In the genomic region with DNA sequence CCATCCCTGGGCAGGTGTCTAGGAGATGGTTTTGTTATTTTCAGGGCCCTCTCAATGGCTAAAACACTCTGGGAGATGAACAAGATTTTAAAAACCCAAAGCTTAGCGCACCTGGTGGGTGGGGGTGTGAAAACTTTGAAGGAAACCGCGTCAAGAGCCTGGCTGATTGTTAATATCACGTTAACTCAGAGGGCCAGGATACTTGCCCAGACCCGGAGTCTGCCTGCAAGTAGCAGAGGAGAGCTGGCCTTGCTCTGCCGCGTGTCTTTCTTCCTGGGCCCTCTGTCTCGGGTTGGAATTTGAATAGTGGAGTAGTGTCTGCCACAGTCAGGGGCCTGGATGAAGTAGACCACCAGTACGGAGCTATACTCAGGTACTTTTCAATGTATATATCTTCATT, we compare ENCODE assay signal across 1 cellular context.
TF ChIP-seq lines count a peak whose summit lies in the region.

No MANE protein-coding gene starts in this region.

TF ChIP-seq in GM23338, 12 proteins besides CTCF, POLR2A, EP300 and RAD21 (continued from another document):
- TF ChIP-seq, protein P1, sequence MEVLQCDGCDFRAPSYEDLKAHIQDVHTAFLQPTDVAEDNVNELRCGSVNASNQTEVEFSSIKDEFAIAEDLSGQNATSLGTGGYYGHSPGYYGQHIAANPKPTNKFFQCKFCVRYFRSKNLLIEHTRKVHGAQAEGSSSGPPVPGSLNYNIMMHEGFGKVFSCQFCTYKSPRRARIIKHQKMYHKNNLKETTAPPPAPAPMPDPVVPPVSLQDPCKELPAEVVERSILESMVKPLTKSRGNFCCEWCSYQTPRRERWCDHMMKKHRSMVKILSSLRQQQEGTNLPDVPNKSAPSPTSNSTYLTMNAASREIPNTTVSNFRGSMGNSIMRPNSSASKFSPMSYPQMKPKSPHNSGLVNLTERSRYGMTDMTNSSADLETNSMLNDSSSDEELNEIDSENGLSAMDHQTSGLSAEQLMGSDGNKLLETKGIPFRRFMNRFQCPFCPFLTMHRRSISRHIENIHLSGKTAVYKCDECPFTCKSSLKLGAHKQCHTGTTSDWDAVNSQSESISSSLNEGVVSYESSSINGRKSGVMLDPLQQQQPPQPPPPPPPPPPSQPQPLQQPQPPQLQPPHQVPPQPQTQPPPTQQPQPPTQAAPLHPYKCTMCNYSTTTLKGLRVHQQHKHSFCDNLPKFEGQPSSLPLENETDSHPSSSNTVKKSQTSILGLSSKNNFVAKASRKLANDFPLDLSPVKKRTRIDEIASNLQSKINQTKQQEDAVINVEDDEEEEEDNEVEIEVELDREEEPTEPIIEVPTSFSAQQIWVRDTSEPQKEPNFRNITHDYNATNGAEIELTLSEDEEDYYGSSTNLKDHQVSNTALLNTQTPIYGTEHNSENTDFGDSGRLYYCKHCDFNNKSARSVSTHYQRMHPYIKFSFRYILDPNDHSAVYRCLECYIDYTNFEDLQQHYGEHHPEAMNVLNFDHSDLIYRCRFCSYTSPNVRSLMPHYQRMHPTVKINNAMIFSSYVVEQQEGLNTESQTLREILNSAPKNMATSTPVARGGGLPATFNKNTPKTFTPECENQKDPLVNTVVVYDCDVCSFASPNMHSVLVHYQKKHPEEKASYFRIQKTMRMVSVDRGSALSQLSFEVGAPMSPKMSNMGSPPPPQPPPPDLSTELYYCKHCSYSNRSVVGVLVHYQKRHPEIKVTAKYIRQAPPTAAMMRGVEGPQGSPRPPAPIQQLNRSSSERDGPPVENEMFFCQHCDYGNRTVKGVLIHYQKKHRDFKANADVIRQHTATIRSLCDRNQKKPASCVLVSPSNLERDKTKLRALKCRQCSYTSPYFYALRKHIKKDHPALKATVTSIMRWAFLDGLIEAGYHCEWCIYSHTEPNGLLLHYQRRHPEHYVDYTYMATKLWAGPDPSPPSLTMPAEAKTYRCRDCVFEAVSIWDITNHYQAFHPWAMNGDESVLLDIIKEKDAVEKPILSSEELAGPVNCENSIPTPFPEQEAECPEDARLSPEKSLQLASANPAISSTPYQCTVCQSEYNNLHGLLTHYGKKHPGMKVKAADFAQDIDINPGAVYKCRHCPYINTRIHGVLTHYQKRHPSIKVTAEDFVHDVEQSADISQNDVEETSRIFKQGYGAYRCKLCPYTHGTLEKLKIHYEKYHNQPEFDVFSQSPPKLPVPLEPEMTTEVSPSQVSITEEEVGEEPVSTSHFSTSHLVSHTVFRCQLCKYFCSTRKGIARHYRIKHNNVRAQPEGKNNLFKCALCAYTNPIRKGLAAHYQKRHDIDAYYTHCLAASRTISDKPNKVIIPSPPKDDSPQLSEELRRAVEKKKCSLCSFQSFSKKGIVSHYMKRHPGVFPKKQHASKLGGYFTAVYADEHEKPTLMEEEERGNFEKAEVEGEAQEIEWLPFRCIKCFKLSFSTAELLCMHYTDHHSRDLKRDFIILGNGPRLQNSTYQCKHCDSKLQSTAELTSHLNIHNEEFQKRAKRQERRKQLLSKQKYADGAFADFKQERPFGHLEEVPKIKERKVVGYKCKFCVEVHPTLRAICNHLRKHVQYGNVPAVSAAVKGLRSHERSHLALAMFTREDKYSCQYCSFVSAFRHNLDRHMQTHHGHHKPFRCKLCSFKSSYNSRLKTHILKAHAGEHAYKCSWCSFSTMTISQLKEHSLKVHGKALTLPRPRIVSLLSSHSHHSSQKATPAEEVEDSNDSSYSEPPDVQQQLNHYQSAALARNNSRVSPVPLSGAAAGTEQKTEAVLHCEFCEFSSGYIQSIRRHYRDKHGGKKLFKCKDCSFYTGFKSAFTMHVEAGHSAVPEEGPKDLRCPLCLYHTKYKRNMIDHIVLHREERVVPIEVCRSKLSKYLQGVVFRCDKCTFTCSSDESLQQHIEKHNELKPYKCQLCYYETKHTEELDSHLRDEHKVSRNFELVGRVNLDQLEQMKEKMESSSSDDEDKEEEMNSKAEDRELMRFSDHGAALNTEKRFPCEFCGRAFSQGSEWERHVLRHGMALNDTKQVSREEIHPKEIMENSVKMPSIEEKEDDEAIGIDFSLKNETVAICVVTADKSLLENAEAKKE (CRISPR knock-in tag; IDR thresholded peaks at IDR 0.05): no peak
- TF ChIP-seq CREB1 (CRISPR knock-in tag; IDR thresholded peaks at IDR 0.05; ENCODE audit: low read depth): no peak
- TF ChIP-seq NANOG (IDR thresholded peaks at IDR 0.05; ENCODE audit: borderline replicate concordance): no peak
